ENCODE assay signal across 1 cellular context in the genomic region with DNA sequence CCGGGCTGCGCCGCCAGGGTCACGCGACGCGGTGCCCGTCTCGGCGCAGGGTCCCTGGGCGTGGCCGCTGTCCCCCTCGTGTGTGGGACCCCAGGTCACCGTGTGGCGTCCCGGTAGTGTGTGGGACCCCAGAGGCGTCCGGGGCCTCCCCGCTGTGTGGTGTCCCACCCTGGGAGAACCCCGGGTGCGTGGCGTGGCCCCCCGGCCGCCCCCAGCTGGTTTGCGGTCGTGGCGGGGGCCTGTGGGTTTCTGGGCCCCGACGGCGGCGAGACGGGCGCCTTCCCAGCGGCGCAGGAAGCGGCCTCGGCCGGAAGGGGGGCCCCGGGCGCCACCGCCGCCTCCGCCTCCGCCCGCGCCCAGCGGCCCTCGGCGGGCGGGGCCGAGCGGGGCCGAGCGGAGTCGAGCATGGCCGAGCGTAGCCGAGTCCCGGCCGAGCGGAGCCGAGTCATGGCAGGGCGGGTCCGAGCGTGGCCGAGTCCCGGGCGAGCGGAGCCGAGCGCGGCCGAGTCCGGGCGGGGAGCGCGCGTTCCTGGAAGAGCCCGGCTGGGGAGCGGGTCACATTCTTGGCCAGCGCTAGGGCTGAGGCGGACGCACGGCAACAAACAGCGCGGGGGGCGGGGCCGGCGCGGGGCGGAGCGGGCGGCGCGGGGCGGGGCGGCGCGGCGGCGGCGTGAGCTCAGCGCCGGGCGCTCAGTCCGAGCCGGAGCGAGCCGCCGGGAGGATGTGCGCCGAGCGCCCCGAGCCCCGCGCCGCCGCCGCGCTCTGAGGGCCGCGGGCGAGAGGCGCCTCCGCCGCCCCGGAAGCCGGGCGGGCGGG.
TF ChIP-seq lines count a peak whose summit lies in the region.

No MANE protein-coding gene starts in this region.

TF ChIP-seq in K562, 482 proteins besides CTCF, POLR2A, EP300 and RAD21 (continued from another document and continues in another):
- TF ChIP-seq, protein P1, sequence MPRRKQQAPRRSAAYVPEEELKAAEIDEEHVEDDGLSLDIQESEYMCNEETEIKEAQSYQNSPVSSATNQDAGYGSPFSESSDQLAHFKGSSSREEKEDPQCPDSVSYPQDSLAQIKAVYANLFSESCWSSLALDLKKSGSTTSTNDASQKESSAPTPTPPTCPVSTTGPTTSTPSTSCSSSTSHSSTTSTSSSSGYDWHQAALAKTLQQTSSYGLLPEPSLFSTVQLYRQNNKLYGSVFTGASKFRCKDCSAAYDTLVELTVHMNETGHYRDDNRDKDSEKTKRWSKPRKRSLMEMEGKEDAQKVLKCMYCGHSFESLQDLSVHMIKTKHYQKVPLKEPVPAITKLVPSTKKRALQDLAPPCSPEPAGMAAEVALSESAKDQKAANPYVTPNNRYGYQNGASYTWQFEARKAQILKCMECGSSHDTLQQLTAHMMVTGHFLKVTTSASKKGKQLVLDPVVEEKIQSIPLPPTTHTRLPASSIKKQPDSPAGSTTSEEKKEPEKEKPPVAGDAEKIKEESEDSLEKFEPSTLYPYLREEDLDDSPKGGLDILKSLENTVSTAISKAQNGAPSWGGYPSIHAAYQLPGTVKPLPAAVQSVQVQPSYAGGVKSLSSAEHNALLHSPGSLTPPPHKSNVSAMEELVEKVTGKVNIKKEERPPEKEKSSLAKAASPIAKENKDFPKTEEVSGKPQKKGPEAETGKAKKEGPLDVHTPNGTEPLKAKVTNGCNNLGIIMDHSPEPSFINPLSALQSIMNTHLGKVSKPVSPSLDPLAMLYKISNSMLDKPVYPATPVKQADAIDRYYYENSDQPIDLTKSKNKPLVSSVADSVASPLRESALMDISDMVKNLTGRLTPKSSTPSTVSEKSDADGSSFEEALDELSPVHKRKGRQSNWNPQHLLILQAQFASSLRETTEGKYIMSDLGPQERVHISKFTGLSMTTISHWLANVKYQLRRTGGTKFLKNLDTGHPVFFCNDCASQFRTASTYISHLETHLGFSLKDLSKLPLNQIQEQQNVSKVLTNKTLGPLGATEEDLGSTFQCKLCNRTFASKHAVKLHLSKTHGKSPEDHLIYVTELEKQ (CRISPR knock-in tag; IDR thresholded peaks at IDR 0.05), result no peak
- TF ChIP-seq, protein P2, sequence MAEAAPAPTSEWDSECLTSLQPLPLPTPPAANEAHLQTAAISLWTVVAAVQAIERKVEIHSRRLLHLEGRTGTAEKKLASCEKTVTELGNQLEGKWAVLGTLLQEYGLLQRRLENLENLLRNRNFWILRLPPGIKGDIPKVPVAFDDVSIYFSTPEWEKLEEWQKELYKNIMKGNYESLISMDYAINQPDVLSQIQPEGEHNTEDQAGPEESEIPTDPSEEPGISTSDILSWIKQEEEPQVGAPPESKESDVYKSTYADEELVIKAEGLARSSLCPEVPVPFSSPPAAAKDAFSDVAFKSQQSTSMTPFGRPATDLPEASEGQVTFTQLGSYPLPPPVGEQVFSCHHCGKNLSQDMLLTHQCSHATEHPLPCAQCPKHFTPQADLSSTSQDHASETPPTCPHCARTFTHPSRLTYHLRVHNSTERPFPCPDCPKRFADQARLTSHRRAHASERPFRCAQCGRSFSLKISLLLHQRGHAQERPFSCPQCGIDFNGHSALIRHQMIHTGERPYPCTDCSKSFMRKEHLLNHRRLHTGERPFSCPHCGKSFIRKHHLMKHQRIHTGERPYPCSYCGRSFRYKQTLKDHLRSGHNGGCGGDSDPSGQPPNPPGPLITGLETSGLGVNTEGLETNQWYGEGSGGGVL (CRISPR knock-in tag; IDR thresholded peaks at IDR 0.05), result no peak
- TF ChIP-seq SNIP1 (IDR thresholded peaks at IDR 0.05; ENCODE audit: low read depth) (no peak), ARHGAP35 (IDR thresholded peaks at IDR 0.05; ENCODE audit: partially characterized antibody) (no peak), NCOR1 (IDR thresholded peaks at IDR 0.05) (no peak), HDAC3 (IDR thresholded peaks at IDR 0.05; ENCODE audit: borderline replicate concordance, partially characterized antibody) (no peak), ZSCAN32 (CRISPR knock-in tag; IDR thresholded peaks at IDR 0.05) (no peak), ZNF184 (CRISPR knock-in tag; IDR thresholded peaks at IDR 0.05) (no peak), SRSF7 (optimal IDR thresholded peaks at IDR 0.05; ENCODE audit: low read depth, low read length) (no peak), ARNT (IDR thresholded peaks at IDR 0.05) (no peak), WHSC1 (IDR thresholded peaks at IDR 0.05; ENCODE audit: low read length) (no peak), MTA2 (IDR thresholded peaks at IDR 0.05; ENCODE audit: low read depth) (no peak), TRIM28 (IDR thresholded peaks at IDR 0.05) (no peak; the same call in 1 of the 2 replicates), FOS (IDR thresholded peaks at IDR 0.05; ENCODE audit: extremely low read depth, insufficient read length) (no peak), ELF4 (CRISPR knock-in tag; IDR thresholded peaks at IDR 0.05) (no peak), POLR2AphosphoS2 (IDR thresholded peaks at IDR 0.05; ENCODE audit: low read length) (no peak), RUNX1 (IDR thresholded peaks at IDR 0.05; ENCODE audit: low read depth) (no peak), ZNF274 (IDR thresholded peaks at IDR 0.05; ENCODE audit: borderline replicate concordance, low read depth, low read length) (no peak), ZNF224 (CRISPR knock-in tag; IDR thresholded peaks at IDR 0.05) (no peak), ZNF253 (CRISPR knock-in tag; conservative IDR thresholded peaks at IDR 0.05) (no peak), MAFG (tag; conservative IDR thresholded peaks at IDR 0.05) (no peak)
- TF ChIP-seq, protein P3, sequence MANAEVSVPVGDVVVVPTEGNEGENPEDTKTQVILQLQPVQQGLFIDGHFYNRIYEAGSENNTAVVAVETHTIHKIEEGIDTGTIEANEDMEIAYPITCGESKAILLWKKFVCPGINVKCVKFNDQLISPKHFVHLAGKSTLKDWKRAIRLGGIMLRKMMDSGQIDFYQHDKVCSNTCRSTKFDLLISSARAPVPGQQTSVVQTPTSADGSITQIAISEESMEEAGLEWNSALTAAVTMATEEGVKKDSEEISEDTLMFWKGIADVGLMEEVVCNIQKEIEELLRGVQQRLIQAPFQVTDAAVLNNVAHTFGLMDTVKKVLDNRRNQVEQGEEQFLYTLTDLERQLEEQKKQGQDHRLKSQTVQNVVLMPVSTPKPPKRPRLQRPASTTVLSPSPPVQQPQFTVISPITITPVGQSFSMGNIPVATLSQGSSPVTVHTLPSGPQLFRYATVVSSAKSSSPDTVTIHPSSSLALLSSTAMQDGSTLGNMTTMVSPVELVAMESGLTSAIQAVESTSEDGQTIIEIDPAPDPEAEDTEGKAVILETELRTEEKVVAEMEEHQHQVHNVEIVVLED (CRISPR knock-in tag; IDR thresholded peaks at IDR 0.05), result peak; percentile 61
- TF ChIP-seq, protein P4, sequence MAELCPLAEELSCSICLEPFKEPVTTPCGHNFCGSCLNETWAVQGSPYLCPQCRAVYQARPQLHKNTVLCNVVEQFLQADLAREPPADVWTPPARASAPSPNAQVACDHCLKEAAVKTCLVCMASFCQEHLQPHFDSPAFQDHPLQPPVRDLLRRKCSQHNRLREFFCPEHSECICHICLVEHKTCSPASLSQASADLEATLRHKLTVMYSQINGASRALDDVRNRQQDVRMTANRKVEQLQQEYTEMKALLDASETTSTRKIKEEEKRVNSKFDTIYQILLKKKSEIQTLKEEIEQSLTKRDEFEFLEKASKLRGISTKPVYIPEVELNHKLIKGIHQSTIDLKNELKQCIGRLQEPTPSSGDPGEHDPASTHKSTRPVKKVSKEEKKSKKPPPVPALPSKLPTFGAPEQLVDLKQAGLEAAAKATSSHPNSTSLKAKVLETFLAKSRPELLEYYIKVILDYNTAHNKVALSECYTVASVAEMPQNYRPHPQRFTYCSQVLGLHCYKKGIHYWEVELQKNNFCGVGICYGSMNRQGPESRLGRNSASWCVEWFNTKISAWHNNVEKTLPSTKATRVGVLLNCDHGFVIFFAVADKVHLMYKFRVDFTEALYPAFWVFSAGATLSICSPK (IDR thresholded peaks at IDR 0.05; ENCODE audit: borderline replicate concordance), result no peak
- TF ChIP-seq, protein P5, sequence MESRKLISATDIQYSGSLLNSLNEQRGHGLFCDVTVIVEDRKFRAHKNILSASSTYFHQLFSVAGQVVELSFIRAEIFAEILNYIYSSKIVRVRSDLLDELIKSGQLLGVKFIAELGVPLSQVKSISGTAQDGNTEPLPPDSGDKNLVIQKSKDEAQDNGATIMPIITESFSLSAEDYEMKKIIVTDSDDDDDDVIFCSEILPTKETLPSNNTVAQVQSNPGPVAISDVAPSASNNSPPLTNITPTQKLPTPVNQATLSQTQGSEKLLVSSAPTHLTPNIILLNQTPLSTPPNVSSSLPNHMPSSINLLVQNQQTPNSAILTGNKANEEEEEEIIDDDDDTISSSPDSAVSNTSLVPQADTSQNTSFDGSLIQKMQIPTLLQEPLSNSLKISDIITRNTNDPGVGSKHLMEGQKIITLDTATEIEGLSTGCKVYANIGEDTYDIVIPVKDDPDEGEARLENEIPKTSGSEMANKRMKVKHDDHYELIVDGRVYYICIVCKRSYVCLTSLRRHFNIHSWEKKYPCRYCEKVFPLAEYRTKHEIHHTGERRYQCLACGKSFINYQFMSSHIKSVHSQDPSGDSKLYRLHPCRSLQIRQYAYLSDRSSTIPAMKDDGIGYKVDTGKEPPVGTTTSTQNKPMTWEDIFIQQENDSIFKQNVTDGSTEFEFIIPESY (CRISPR knock-in tag; IDR thresholded peaks at IDR 0.05), result no peak
- TF ChIP-seq, protein P6, sequence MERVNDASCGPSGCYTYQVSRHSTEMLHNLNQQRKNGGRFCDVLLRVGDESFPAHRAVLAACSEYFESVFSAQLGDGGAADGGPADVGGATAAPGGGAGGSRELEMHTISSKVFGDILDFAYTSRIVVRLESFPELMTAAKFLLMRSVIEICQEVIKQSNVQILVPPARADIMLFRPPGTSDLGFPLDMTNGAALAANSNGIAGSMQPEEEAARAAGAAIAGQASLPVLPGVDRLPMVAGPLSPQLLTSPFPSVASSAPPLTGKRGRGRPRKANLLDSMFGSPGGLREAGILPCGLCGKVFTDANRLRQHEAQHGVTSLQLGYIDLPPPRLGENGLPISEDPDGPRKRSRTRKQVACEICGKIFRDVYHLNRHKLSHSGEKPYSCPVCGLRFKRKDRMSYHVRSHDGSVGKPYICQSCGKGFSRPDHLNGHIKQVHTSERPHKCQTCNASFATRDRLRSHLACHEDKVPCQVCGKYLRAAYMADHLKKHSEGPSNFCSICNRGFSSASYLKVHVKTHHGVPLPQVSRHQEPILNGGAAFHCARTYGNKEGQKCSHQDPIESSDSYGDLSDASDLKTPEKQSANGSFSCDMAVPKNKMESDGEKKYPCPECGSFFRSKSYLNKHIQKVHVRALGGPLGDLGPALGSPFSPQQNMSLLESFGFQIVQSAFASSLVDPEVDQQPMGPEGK (CRISPR knock-in tag; IDR thresholded peaks at IDR 0.05; ENCODE audit: borderline replicate concordance), result no peak
- TF ChIP-seq, protein P7, sequence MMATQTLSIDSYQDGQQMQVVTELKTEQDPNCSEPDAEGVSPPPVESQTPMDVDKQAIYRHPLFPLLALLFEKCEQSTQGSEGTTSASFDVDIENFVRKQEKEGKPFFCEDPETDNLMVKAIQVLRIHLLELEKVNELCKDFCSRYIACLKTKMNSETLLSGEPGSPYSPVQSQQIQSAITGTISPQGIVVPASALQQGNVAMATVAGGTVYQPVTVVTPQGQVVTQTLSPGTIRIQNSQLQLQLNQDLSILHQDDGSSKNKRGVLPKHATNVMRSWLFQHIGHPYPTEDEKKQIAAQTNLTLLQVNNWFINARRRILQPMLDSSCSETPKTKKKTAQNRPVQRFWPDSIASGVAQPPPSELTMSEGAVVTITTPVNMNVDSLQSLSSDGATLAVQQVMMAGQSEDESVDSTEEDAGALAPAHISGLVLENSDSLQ (IDR thresholded peaks at IDR 0.05), result no peak
- TF ChIP-seq, protein P8, sequence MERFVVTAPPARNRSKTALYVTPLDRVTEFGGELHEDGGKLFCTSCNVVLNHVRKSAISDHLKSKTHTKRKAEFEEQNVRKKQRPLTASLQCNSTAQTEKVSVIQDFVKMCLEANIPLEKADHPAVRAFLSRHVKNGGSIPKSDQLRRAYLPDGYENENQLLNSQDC (CRISPR knock-in tag; IDR thresholded peaks at IDR 0.05), result peak; percentile 78; the same call in 1 of the 2 replicates
- TF ChIP-seq, protein P9, sequence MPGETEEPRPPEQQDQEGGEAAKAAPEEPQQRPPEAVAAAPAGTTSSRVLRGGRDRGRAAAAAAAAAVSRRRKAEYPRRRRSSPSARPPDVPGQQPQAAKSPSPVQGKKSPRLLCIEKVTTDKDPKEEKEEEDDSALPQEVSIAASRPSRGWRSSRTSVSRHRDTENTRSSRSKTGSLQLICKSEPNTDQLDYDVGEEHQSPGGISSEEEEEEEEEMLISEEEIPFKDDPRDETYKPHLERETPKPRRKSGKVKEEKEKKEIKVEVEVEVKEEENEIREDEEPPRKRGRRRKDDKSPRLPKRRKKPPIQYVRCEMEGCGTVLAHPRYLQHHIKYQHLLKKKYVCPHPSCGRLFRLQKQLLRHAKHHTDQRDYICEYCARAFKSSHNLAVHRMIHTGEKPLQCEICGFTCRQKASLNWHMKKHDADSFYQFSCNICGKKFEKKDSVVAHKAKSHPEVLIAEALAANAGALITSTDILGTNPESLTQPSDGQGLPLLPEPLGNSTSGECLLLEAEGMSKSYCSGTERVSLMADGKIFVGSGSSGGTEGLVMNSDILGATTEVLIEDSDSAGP (CRISPR knock-in tag; IDR thresholded peaks at IDR 0.05), result no peak
